27 cellular contexts compared by ENCODE assay signal in genomic region chr3:65226287-65226686, GRCh38.
"Had no signal": no experiment of that assay in that cellular context is flagged by ENCODE, and none has a peak within 500 bp of the region (broad histone marks: within the 10 kb centered on the region; RNA-seq: fewer than 3 reads in every experiment).

No MANE protein-coding gene starts in this region.

- H3K9me3 ChIP-seq: stomach, suprapubic skin, testis, thoracic aorta, thyroid gland, tibial artery, tibial nerve, transverse colon, upper lobe of left lung, upper lobe of right lung, uterus, vagina had no signal

- H3K4me3 ChIP-seq: stomach, suprapubic skin, testis, thoracic aorta, thyroid gland, tibial artery, tibial nerve, transverse colon, upper lobe of left lung, upper lobe of right lung, uterus, vagina had no signal

- ATAC-seq: stimulated activated effector memory CD8-positive, alpha-beta T cell treated with anti-CD3 and anti-CD28 coated beads, Interleukin-12 subunit alpha, Interleukin-12 subunit beta, amount 100 ng/mL, for 72 hours; stimulated activated memory B cell treated with anti-CD40 and anti-IgM and Interleukin-4, amounts not matched to agents 10 μg/mL and 1 μg/mL and 100 μg/mL, for 72 hours; stimulated activated naive B cell treated with anti-CD40 and anti-IgM and Interleukin-4, amounts not matched to agents 10 μg/mL and 1 μg/mL and 100 μg/mL, for 72 hours; stimulated activated naive CD8-positive, alpha-beta T cell treated with anti-CD3 and anti-CD28 coated beads, Interleukin-15, amount 100 ng/mL, for 72 hours; stimulated activated naive CD8-positive, alpha-beta T cell treated with anti-CD3 and anti-CD28 coated beads, Interleukin-15, Interleukin-2, amounts not matched to agents 100 U/mL and 50 U/mL, for 24 hours; upper lobe of right lung had no signal

- H3K27ac ChIP-seq: stomach, suprapubic skin, testis, thoracic aorta, thyroid gland, tibial artery, tibial nerve, transverse colon, upper lobe of left lung, upper lobe of right lung, uterus, vagina had no signal

- FAIRE-seq: urothelium cell line had no signal

- DNase-seq: stimulated activated CD4-positive, alpha-beta T cell treated with anti-CD3 and anti-CD28 coated beads, Interleukin-2, amount 100 ng/mL, for 48 hours; stimulated activated CD4-positive, alpha-beta T cell treated with anti-CD3 and anti-CD28 coated beads, Interleukin-4, amount 100 ng/mL, for 1 hour; stimulated activated CD4-positive, alpha-beta T cell treated with anti-CD3 and anti-CD28 coated beads, Interleukin-4, amount 100 ng/mL, for 24 hours; stimulated activated CD4-positive, alpha-beta T cell treated with anti-CD3 and anti-CD28 coated beads, Interleukin-4, amount 100 ng/mL, for 4 hours; stimulated activated CD8-positive, alpha-beta memory T cell treated with anti-CD3 and anti-CD28 coated beads, Interleukin-4, amount 100 ng/mL, for 48 hours; stimulated activated naive B cell treated with anti-CD40 and anti-IgM and Interleukin-4, amounts not matched to agents 10 μg/mL and 1 μg/mL and 100 μg/mL, for 72 hours; stimulated activated naive CD4-positive, alpha-beta T cell; stimulated activated naive CD4-positive, alpha-beta T cell treated with Interleukin-2 at 50 U/mL for 16 hours; stimulated activated naive CD8-positive, alpha-beta T cell treated with anti-CD3 and anti-CD28 coated beads, Interleukin-15, amount 100 ng/mL, for 72 hours; stimulated activated naive CD8-positive, alpha-beta T cell treated with anti-CD3 and anti-CD28 coated beads, Interleukin-15, Interleukin-2, amounts not matched to agents 100 U/mL and 50 U/mL, for 24 hours; stomach; substantia nigra; testis; thyroid gland; tibial artery; transverse colon; trophoblast cell; upper lobe of left lung; upper lobe of right lung; uterus had no signal

- H3K36me3 ChIP-seq: stomach, suprapubic skin, thoracic aorta, thyroid gland, tibial artery, tibial nerve, transverse colon, upper lobe of left lung, upper lobe of right lung, uterus, vagina had no signal

- H3K27me3 ChIP-seq: stomach, suprapubic skin, testis, thyroid gland, tibial artery, tibial nerve, transverse colon, upper lobe of left lung, upper lobe of right lung, uterus, vagina had no signal

- H3K4me1 ChIP-seq: stomach, suprapubic skin, testis, thyroid gland, tibial artery, tibial nerve, transverse colon, upper lobe of left lung, upper lobe of right lung, uterus, vagina had no signal
